ENCODE assay signal across 8 cellular contexts in genomic region chr18:31942999-31943894, GRCh38. TPM values are rescaled to one million over a fixed set of nuclear protein-coding genes. Genes with fewer than 3 reads are reported as not detected.
A peak's percentile ranks its signal among the peaks of the same experiment; 100 is the strongest.
DNase-seq lines count a peak whose midpoint lies in the region; ATAC-seq and TF ChIP-seq lines count a peak whose summit lies in the region.

Gene TRAPPC8, minus strand, starts transcription at chr18:31943128. Its CDS starts 364 bp downstream, at chr18:31942764.

- no peaks in the 10 kb centered on the region for H4K20me1 ChIP-seq in osteoblast (ENCODE audit: insufficient read depth, low read length)

- peak; percentile 81 for ATAC-seq in HG02588 (IDR thresholded peaks at IDR 0.05; ENCODE audit: unreplicated experiment)
- peak; percentile 97 for ATAC-seq in SK-N-SH treated with all-trans-retinoic acid at 6 μM for 48 hours
- peak; percentile 86 for ATAC-seq in activated naive CD4-positive, alpha-beta T cell treated with anti-CD3 and anti-CD28 coated beads, Interleukin-2, amount 50 U/mL, for 72 hours
- peak; percentile 99 for ATAC-seq in thoracic aorta (ENCODE audit: insufficient number of reproducible peaks, low FRiP score, low read depth)

- peak; percentile 16 for TF ChIP-seq CTCF in GM10266 (IDR thresholded peaks at IDR 0.05; ENCODE audit: control insufficient read depth, insufficient read depth, low read depth, missing control alignments)
- TF ChIP-seq CTCF in osteoblast (IDR thresholded peaks at IDR 0.05; ENCODE audit: extremely low read depth, low read depth, low read length) = no peak
- no peak for TF ChIP-seq CTCF in thoracic aorta (IDR thresholded peaks at IDR 0.05)

- peak within 1 kb of the TSS; percentile 97 for H3K4me2 ChIP-seq in osteoblast (ENCODE audit: insufficient read depth, low read length)

- no peaks in the 10 kb centered on the region for H3K9me3 ChIP-seq in osteoblast (ENCODE audit: low read depth, low read length)
- no peaks in the 10 kb centered on the region for H3K9me3 ChIP-seq in thoracic aorta

- H3K27ac Mint-ChIP-seq in activated naive CD4-positive, alpha-beta T cell treated with anti-CD3 and anti-CD28 coated beads, Interleukin-2, amount 50 U/mL, for 72 hours = peak within 1 kb of the TSS; percentile 96 to 100

- peak within 1 kb of the TSS; percentile 89 for H3K27ac ChIP-seq in osteoblast (ENCODE audit: low read depth, low read length)
- peak within 1 kb of the TSS; percentile 73 to 89 for H3K27ac ChIP-seq in thoracic aorta

- H3K4me3 ChIP-seq in osteoblast (ENCODE audit: insufficient read depth, low read length) = peak within 1 kb of the TSS; percentile 83
- H3K4me3 ChIP-seq in thoracic aorta = peak within 1 kb of the TSS; percentile 77

- H3K9me3 Mint-ChIP-seq in activated naive CD4-positive, alpha-beta T cell treated with anti-CD3 and anti-CD28 coated beads, Interleukin-2, amount 50 U/mL, for 72 hours = no peaks in the 10 kb centered on the region

- no peaks in the 10 kb centered on the region for H3K27me3 ChIP-seq in osteoblast (ENCODE audit: insufficient read depth, low read length)
- no peaks in the 10 kb centered on the region for H3K27me3 ChIP-seq in thoracic aorta (replicated peaks; ENCODE audit: insufficient read depth)

- H3K4me1 ChIP-seq in osteoblast (ENCODE audit: insufficient read depth, low read length) = peaks cover 21% of the 10 kb centered on the region
- H3K4me1 ChIP-seq in thoracic aorta (ENCODE audit: control insufficient read depth in 1 of 2, low read depth in 2 of 2) = peaks cover 25 to 35% of the 10 kb centered on the region in 2 donors

- peak within 1 kb of the TSS; percentile 90 for H2AFZ ChIP-seq in osteoblast (ENCODE audit: low read length)

- H3K79me2 ChIP-seq in osteoblast (ENCODE audit: insufficient read depth, low read length) = peaks cover 43% of the 10 kb centered on the region

- peak; percentile 96 for DNase-seq in GM10266 (ENCODE audit: extremely low spot score)
- DNase-seq in NCI-H1092 (lab: John Stamatoyannopoulos, UW) = peak; percentile 100
- peak; percentile 85 to 94 for DNase-seq in activated naive CD4-positive, alpha-beta T cell treated with anti-CD3 and anti-CD28 coated beads, Interleukin-2, amount 50 U/mL, for 72 hours (ENCODE audit: low spot score in 2 of 2)
- DNase-seq in glomerular visceral epithelial cell (ENCODE audit: extremely low spot score) = peak; percentile 99
- peak; percentile 99 for DNase-seq in osteoblast (ENCODE audit: insufficient read length, low spot score, missing footprints)
- DNase-seq in thoracic aorta (ENCODE audit: low spot score) = peak; percentile 98

- peaks cover 9 to 15% of the 10 kb centered on the region in 2 donors for H3K36me3 Mint-ChIP-seq in activated naive CD4-positive, alpha-beta T cell treated with anti-CD3 and anti-CD28 coated beads, Interleukin-2, amount 50 U/mL, for 72 hours

- H3K36me3 ChIP-seq in osteoblast (ENCODE audit: insufficient read depth, low read length) = no peaks in the 10 kb centered on the region
- H3K36me3 ChIP-seq in thoracic aorta = no peaks in the 10 kb centered on the region

TF ChIP-seq in SK-N-SH treated with all-trans-retinoic acid at 6 μM for 48 hours, 23 proteins besides CTCF, POLR2A, EP300 and RAD21 (continues in another document):
- TF ChIP-seq ZC3H10 (CRISPR knock-in tag; IDR thresholded peaks at IDR 0.05) = no peak
- no peak for TF ChIP-seq PPARA (CRISPR knock-in tag; IDR thresholded peaks at IDR 0.05; ENCODE audit: borderline replicate concordance)
- TF ChIP-seq TCF4 (CRISPR knock-in tag; IDR thresholded peaks at IDR 0.05; ENCODE audit: borderline replicate concordance) = no peak
- no peak for TF ChIP-seq SNAI2 (CRISPR knock-in tag; IDR thresholded peaks at IDR 0.05)
- TF ChIP-seq POU6F1 (CRISPR knock-in tag; IDR thresholded peaks at IDR 0.05; ENCODE audit: borderline replicate concordance, low read depth) = no peak
- no peak for TF ChIP-seq TOX (CRISPR knock-in tag; IDR thresholded peaks at IDR 0.05; ENCODE audit: borderline replicate concordance)
- TF ChIP-seq TSHZ2 (CRISPR knock-in tag; IDR thresholded peaks at IDR 0.05) = no peak
- TF ChIP-seq RARB (CRISPR knock-in tag; IDR thresholded peaks at IDR 0.05) = no peak
- no peak for TF ChIP-seq ARNTL (CRISPR knock-in tag; IDR thresholded peaks at IDR 0.05; ENCODE audit: borderline replicate concordance, low read depth)
- no peak for TF ChIP-seq CSRNP3 (CRISPR knock-in tag; IDR thresholded peaks at IDR 0.05)
- TF ChIP-seq OSR1 (CRISPR knock-in tag; IDR thresholded peaks at IDR 0.05) = no peak
- TF ChIP-seq ISL1 (CRISPR knock-in tag; IDR thresholded peaks at IDR 0.05) = no peak
- TF ChIP-seq CSDC2 (CRISPR knock-in tag; IDR thresholded peaks at IDR 0.05) = no peak
- TF ChIP-seq CREB5 (CRISPR knock-in tag; IDR thresholded peaks at IDR 0.05; ENCODE audit: low read depth) = no peak
- TF ChIP-seq ZNF8 (CRISPR knock-in tag; IDR thresholded peaks at IDR 0.05) = no peak

RNA-seq across cellular contexts. Expression of gene TRAPPC8, which starts in this region (rescaled TPM):
- total RNA-seq in activated naive CD4-positive, alpha-beta T cell treated with anti-CD3 and anti-CD28 coated beads, Interleukin-2, amount 50 U/mL, for 72 hours = 10 to 100 TPM; 29.8 to 36.3 TPM
- total RNA-seq in osteoblast (47.0 and 48.0 TPM in 2 replicates), thoracic aorta (10 to 100 TPM; 25.7 to 31.0 TPM)

Comparison
In these comparisons a context has a peak if more than half of its experiments do, and no peak if none do; other contexts are left out.
1. Peak in every context shown above with its lines: DNase-seq, ATAC-seq, H3K4me3 ChIP-seq and H3K27ac ChIP-seq.